13 cellular contexts compared by ENCODE assay signal in the genomic region with DNA sequence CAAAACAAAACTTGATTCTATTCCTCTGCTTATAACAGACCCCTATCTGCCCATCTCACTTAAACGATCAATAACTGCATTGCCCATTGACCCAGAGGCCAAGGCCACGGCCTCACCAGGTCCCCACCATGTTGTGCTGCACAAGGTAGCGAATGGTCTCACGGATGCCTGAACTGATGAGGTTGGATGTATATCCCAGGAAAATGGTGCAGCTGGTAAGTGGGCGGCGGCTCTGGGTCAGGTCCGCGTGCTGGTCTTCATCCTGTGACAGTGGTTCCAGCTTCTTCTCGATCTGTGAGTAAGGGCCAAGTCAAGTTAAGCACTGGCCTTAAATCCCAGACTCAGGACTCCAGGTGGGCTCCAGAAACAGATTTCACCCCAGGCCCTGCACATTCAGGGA. TPM values are rescaled to one million over a fixed set of nuclear protein-coding genes. Genes with fewer than 3 reads are reported as not detected.
DNase-seq lines count a peak whose midpoint lies in the region; ATAC-seq, FAIRE-seq and TF ChIP-seq lines count a peak whose summit lies in the region.
"Had no signal": no experiment of that assay in that cellular context is flagged by ENCODE, and none has a peak within 500 bp of the region (broad histone marks: within the 10 kb centered on the region; RNA-seq: fewer than 3 reads in every experiment).

No MANE protein-coding gene starts in this region.

- H3K79me2 ChIP-seq in OCI-LY3 (ENCODE audit: low read length) (peaks cover 26% of the 10 kb centered on the region), HepG2 (ENCODE audit: insufficient read depth, low read length) (peaks cover 5% of the 10 kb centered on the region)

- H4K20me1 ChIP-seq in OCI-LY3 (ENCODE audit: insufficient read depth, low read length) (peaks cover 10% of the 10 kb centered on the region; the same call in 1 of the 2 replicates), HepG2 (ENCODE audit: insufficient read depth, low read length) (peaks cover 2% of the 10 kb centered on the region; the same call in 1 of the 2 replicates)

- peak overlapping the region; percentile 49 for H3K4me2 ChIP-seq in OCI-LY3 (ENCODE audit: low read length)
- H3K4me2 ChIP-seq in HepG2 (ENCODE audit: low read depth, low read length) = no peak overlapping the region

- no peaks in the 10 kb centered on the region for H3K27me3 Mint-ChIP-seq in activated T-cell treated with anti-CD3 and anti-CD28 coated beads, Interleukin-2, amount 50 U/mL, for 4 hours (ENCODE audit: low read depth)
- H3K27me3 Mint-ChIP-seq in effector memory CD8-positive, alpha-beta T cell = no peaks in the 10 kb centered on the region
- no peaks in the 10 kb centered on the region for H3K27me3 Mint-ChIP-seq in Calu3 (ENCODE audit: unreplicated experiment)

- H3K4me1 ChIP-seq in OCI-LY3 (ENCODE audit: low read length) (peaks cover 7% of the 10 kb centered on the region; the same call in 1 of the 2 replicates), spleen (peaks cover 9 to 48% (median 26%) of the 10 kb centered on the region in 6 donors), HepG2 (ENCODE audit: insufficient read depth, low read length) (peaks cover 16% of the 10 kb centered on the region)
- H3K4me1 ChIP-seq: uterus had no signal

- peaks cover 42% of the 10 kb centered on the region for H3K36me3 ChIP-seq in OCI-LY3 (replicated peaks; ENCODE audit: low read depth, low read length)
- H3K36me3 ChIP-seq in spleen = peaks cover 0 to 54% (median 50%) of the 10 kb centered on the region in 6 donors
- peaks cover 25 to 41% of the 10 kb centered on the region in 2 experiments for H3K36me3 ChIP-seq in HepG2 (replicated peaks in 1 of 2; ENCODE audit: control insufficient read depth in 1 of 2, insufficient read depth in 2 of 2, low read length in 2 of 2)
- H3K36me3 ChIP-seq: uterus had no signal

- H2AFZ ChIP-seq in OCI-LY3 (ENCODE audit: low read depth, low read length) = no peak overlapping the region
- H2AFZ ChIP-seq in HepG2 (ENCODE audit: low read length) = no peak overlapping the region

- WGBS in spleen, 5 donors = 92 to 96% (median 95%) methylated on average over 9 of the region's 9 CpGs
- 95% methylated on average over 9 of the region's 9 CpGs for WGBS in HepG2 (ENCODE audit: low lambda C conversion rate)

- peak overlapping the region; percentile 99 for H3K4me3 Mint-ChIP-seq in activated T-cell treated with anti-CD3 and anti-CD28 coated beads, Interleukin-2, amount 50 U/mL, for 4 hours
- peak overlapping the region; percentile 25 to 92 for H3K4me3 Mint-ChIP-seq in effector memory CD8-positive, alpha-beta T cell
- no peak overlapping the region for H3K4me3 Mint-ChIP-seq in Calu3 (ENCODE audit: low read depth, unreplicated experiment)

- no peak overlapping the region for H3K9ac ChIP-seq in OCI-LY3 (ENCODE audit: low read length)
- no peak overlapping the region for H3K9ac ChIP-seq in HepG2 (ENCODE audit: insufficient read depth, low read depth, low read length)

- peaks cover 28% of the 10 kb centered on the region for H3K4me1 Mint-ChIP-seq in activated T-cell treated with anti-CD3 and anti-CD28 coated beads, Interleukin-2, amount 50 U/mL, for 4 hours (ENCODE audit: low read depth)
- peaks cover 23 to 26% of the 10 kb centered on the region in 2 donors for H3K4me1 Mint-ChIP-seq in effector memory CD8-positive, alpha-beta T cell (ENCODE audit: low read depth in 2 of 2)
- peaks cover 8% of the 10 kb centered on the region for H3K4me1 Mint-ChIP-seq in Calu3 (ENCODE audit: low read depth, unreplicated experiment)

- TF ChIP-seq RAD21 in HepG2 (CRISPR knock-in tag; IDR thresholded peaks at IDR 0.05) = no peak

- POLR2A ChIA-PET in HepG2 (lab: Yijun Ruan, JAX) = no interaction called here

- in situ Hi-C loops in HepG2 (cut with HindIII; ENCODE audit: extremely low pct_ligation_motif_present, low pct_unique_long_range_greater_than_20kb) = no loop called here

- H3K4me3 ChIP-seq in OCI-LY3 (ENCODE audit: low read length) = peak overlapping the region; percentile 51
- peak overlapping the region in 1 of 8 donors; percentile 98 for H3K4me3 ChIP-seq in spleen
- H3K4me3 ChIP-seq in HepG2 (replicated peaks in 1 of 3; ENCODE audit: insufficient read depth in 1 of 3, low read depth in 2 of 3, low read length in 3 of 3) = no peak overlapping the region

- H3K27ac Mint-ChIP-seq in effector memory CD8-positive, alpha-beta T cell = peak overlapping the region in 1 of 2 donors; percentile 91
- no peak overlapping the region for H3K27ac Mint-ChIP-seq in Calu3 (ENCODE audit: unreplicated experiment)

- H3K9me3 ChIP-seq in OCI-LY3 (ENCODE audit: insufficient read depth, low read length) (no peaks in the 10 kb centered on the region), spleen (no peaks in the 10 kb centered on the region), HepG2 (ENCODE audit: low read length) (no peaks in the 10 kb centered on the region)
- H3K9me3 ChIP-seq: left lung, uterus had no signal

- TF ChIP-seq EP300 in HepG2 (IDR thresholded peaks at IDR 0.05; ENCODE audit: low read depth in 2 of 2, low read length in 2 of 2) = no peak
- no peak for TF ChIP-seq EP300 in HepG2 (CRISPR knock-in tag; IDR thresholded peaks at IDR 0.05; ENCODE audit: borderline replicate concordance)

- H3K27ac ChIP-seq in OCI-LY3 (ENCODE audit: low read length) = no peak overlapping the region
- no peak overlapping the region for H3K27ac ChIP-seq in spleen
- no peak overlapping the region for H3K27ac ChIP-seq in HepG2 (ENCODE audit: extremely low read length, insufficient read depth, low read length)

- no peak for DNase-seq in activated T-cell treated with anti-CD3 and anti-CD28 coated beads, Interleukin-2, amount 50 U/mL, for 4 hours
- no peak for DNase-seq in activated T-cell treated with anti-CD3 and anti-CD28 coated beads, Interleukin-2, amount 50 U/mL, for 48 hours
- no peak for DNase-seq in effector memory CD8-positive, alpha-beta T cell
- peak; percentile 75 for DNase-seq in spleen
- no peak for DNase-seq in HepG2 (ENCODE audit: low spot score)
- no peak for DNase-seq in Calu3
- no peak for DNase-seq in effector CD4-positive, alpha-beta T cell
- DNase-seq: head of caudate nucleus, left lung, occipital lobe, uterus had no signal

- TF ChIP-seq CTCF in OCI-LY3 (IDR thresholded peaks at IDR 0.05; ENCODE audit: low read depth, low read length) (no peak), spleen (IDR thresholded peaks at IDR 0.05 in 8 of 11, conservative IDR thresholded peaks at IDR 0.05 in 3 of 11) (no peak), HepG2 (CRISPR knock-in tag; IDR thresholded peaks at IDR 0.05) (no peak), Calu3 (IDR thresholded peaks at IDR 0.05; ENCODE audit: unreplicated experiment) (no peak)

- ATAC-seq in activated T-cell treated with anti-CD3 and anti-CD28 coated beads, Interleukin-2, amount 50 U/mL, for 4 hours = no peak
- no peak for ATAC-seq in effector memory CD8-positive, alpha-beta T cell (replicated peaks)
- ATAC-seq in HepG2 = no peak
- ATAC-seq: left lung had no signal

- no TSS peak for BruUV-seq in HepG2 (replicated peaks; lab: Mats Ljungman, UMichigan)
- no TSS peak for BruUV-seq in Calu3 (replicated peaks; lab: Mats Ljungman, UMichigan)

- TF ChIP-seq POLR2A in spleen (IDR thresholded peaks at IDR 0.05) (no peak), HepG2 (IDR thresholded peaks at IDR 0.05; ENCODE audit: insufficient read depth in 1 of 2, low read depth in 2 of 2, low read length in 2 of 2) (no peak)

- H3K27me3 ChIP-seq in OCI-LY3 (ENCODE audit: low read depth, low read length) (no peaks in the 10 kb centered on the region), spleen (replicated peaks in 1 of 7) (no peaks in the 10 kb centered on the region), HepG2 (ENCODE audit: control insufficient read depth in 1 of 2, insufficient read depth in 2 of 2, low read length in 2 of 2) (no peaks in the 10 kb centered on the region; a peak in 1 of 5 replicates)
- H3K27me3 ChIP-seq: left lung, uterus had no signal

- intact Hi-C loops in spleen (cut with DNase I; ENCODE audit: low total_unique reads) = no loop called here
- intact Hi-C loops in HepG2 (cut with micrococcal nuclease; ENCODE audit: unreplicated experiment) = no loop called here
- intact Hi-C loops in Calu3 (cut with micrococcal nuclease; ENCODE audit: unreplicated experiment) = no loop called here

- H3K36me3 Mint-ChIP-seq in activated T-cell treated with anti-CD3 and anti-CD28 coated beads, Interleukin-2, amount 50 U/mL, for 4 hours (ENCODE audit: insufficient read depth) = peaks cover 33% of the 10 kb centered on the region
- H3K36me3 Mint-ChIP-seq in effector memory CD8-positive, alpha-beta T cell (ENCODE audit: insufficient read depth) = peaks cover 67% of the 10 kb centered on the region
- peaks cover 54% of the 10 kb centered on the region for H3K36me3 Mint-ChIP-seq in Calu3 (ENCODE audit: insufficient read depth, unreplicated experiment)

- no peaks in the 10 kb centered on the region for H3K9me3 Mint-ChIP-seq in activated T-cell treated with anti-CD3 and anti-CD28 coated beads, Interleukin-2, amount 50 U/mL, for 4 hours
- H3K9me3 Mint-ChIP-seq in effector memory CD8-positive, alpha-beta T cell = no peaks in the 10 kb centered on the region
- no peaks in the 10 kb centered on the region for H3K9me3 Mint-ChIP-seq in Calu3 (ENCODE audit: low read depth, unreplicated experiment)

- no peak for FAIRE-seq in HepG2 (lab: Jason Lieb, UNC)
- FAIRE-seq: endothelial cell of umbilical vein had no signal

- CTCF ChIA-PET in HepG2 (lab: Yijun Ruan, JAX; ENCODE audit: low intra/inter-chr PET ratio, low total read pairs) (no interaction called here), Calu3 (lab: Charles Lee) (no interaction called here)

RNA-seq across cellular contexts. Expression of a gene that starts 1.6 kb away (rescaled TPM):
- 100 to 1,000 TPM; 129 to 137 (median 132) TPM for total RNA-seq in activated T-cell treated with anti-CD3 and anti-CD28 coated beads, Interleukin-2, amount 50 U/mL, for 4 hours
- total RNA-seq in spleen = 100 to 1,000 TPM in 3 of 7 donors, 10 to 100 TPM in 4; 86.8 to 158 (median 96.0) TPM
- 10 to 100 TPM; 55.1 to 76.6 (median 59.3) TPM for polyA plus RNA-seq in spleen
- 34.8 and 43.3 TPM in 2 replicates for total RNA-seq in HepG2 (2016; rRNA removed; fragmentation: Illumina TruSeq; extraction: Trizol)
- total RNA-seq in HepG2 (2016; cell fraction: cytosol; rRNA removed; fragmentation: Illumina TruSeq; extraction: Trizol; ENCODE audit: low read depth) = 18.6 and 20.2 TPM in 2 replicates
- total RNA-seq in HepG2 (2016; cell fraction: insoluble cytoplasmic fraction; rRNA removed; fragmentation: Illumina TruSeq; extraction: Trizol) = 36.3 and 41.9 TPM in 2 replicates
- total RNA-seq in HepG2 (2016; cell fraction: membrane; rRNA removed; fragmentation: Illumina TruSeq; extraction: Trizol) = 18.6 and 23.3 TPM in 2 replicates
- 44.1 and 48.8 TPM in 2 replicates for total RNA-seq in HepG2 (2016; cell fraction: nucleus; rRNA removed; fragmentation: Illumina TruSeq; extraction: Trizol)
- 84.3 and 84.6 TPM in 2 replicates for polyA plus RNA-seq in HepG2 (2011; rRNA removed)
- polyA plus RNA-seq in HepG2 (2011; cell fraction: cytosol; rRNA removed) = 70.3 and 86.4 TPM in 2 replicates
- 180 and 198 TPM in 2 replicates for polyA plus RNA-seq in HepG2 (2011; cell fraction: nucleus; rRNA removed)
- 54.1 and 72.2 TPM in 2 replicates for polyA plus RNA-seq in HepG2 (2012)
- polyA plus RNA-seq in HepG2 (2016; cell fraction: cytosol; fragmentation: Illumina TruSeq; extraction: Trizol; ENCODE audit: low read depth) = 12.2 and 12.4 TPM in 2 replicates
- polyA plus RNA-seq in HepG2 (2016; cell fraction: insoluble cytoplasmic fraction; fragmentation: Illumina TruSeq; extraction: Trizol; ENCODE audit: low read depth) = 34.0 and 35.3 TPM in 2 replicates
- polyA plus RNA-seq in HepG2 (2016; cell fraction: membrane; fragmentation: Illumina TruSeq; extraction: Trizol; ENCODE audit: low read depth) = 12.8 and 13.6 TPM in 2 replicates
- 90.1 and 103 TPM in 2 replicates for polyA plus RNA-seq in HepG2 (2016; cell fraction: nucleus; fragmentation: Illumina TruSeq; extraction: Trizol; ENCODE audit: insufficient read depth, low read depth)
- 80.2 and 94.5 TPM in 2 replicates for polyA minus RNA-seq in HepG2 (2011; rRNA and poly(A)+ RNA removed; ENCODE audit: low replicate concordance)
- polyA minus RNA-seq in HepG2 (2011; cell fraction: cytosol; rRNA and poly(A)+ RNA removed) = 27.8 and 30.4 TPM in 2 replicates
- 56.0 and 62.9 TPM in 2 replicates for polyA minus RNA-seq in HepG2 (2011; cell fraction: nucleus; rRNA and poly(A)+ RNA removed)
- total RNA-seq in Calu3 (2022) = 57.6 and 69.1 TPM in 2 replicates

RNA-seq across cellular contexts. Expression of a gene that starts 7.8 kb away (rescaled TPM):
- not detected for total RNA-seq in activated T-cell treated with anti-CD3 and anti-CD28 coated beads, Interleukin-2, amount 50 U/mL, for 4 hours
- total RNA-seq in spleen (not detected), HepG2 (2016; rRNA removed; fragmentation: Illumina TruSeq; extraction: Trizol) (not detected in 2 replicates), Calu3 (2022) (not detected in 2 replicates)
- polyA plus RNA-seq in spleen (not detected), HepG2 (2011; rRNA removed) (not detected in 2 replicates)
- not detected in 2 replicates for total RNA-seq in HepG2 (2016; cell fraction: cytosol; rRNA removed; fragmentation: Illumina TruSeq; extraction: Trizol; ENCODE audit: low read depth)
- not detected in 2 replicates for total RNA-seq in HepG2 (2016; cell fraction: insoluble cytoplasmic fraction; rRNA removed; fragmentation: Illumina TruSeq; extraction: Trizol)
- total RNA-seq in HepG2 (2016; cell fraction: membrane; rRNA removed; fragmentation: Illumina TruSeq; extraction: Trizol) = not detected in 2 replicates
- total RNA-seq in HepG2 (2016; cell fraction: nucleus; rRNA removed; fragmentation: Illumina TruSeq; extraction: Trizol) = not detected in 2 replicates
- polyA plus RNA-seq in HepG2 (2011; cell fraction: cytosol; rRNA removed) = not detected in 2 replicates
- 0.82 TPM in 1 of 2 replicates, not detected in the other for polyA plus RNA-seq in HepG2 (2011; cell fraction: nucleus; rRNA removed)
- polyA plus RNA-seq in HepG2 (2012) = not detected in 2 replicates
- not detected in 2 replicates for polyA plus RNA-seq in HepG2 (2016; cell fraction: cytosol; fragmentation: Illumina TruSeq; extraction: Trizol; ENCODE audit: low read depth)
- polyA plus RNA-seq in HepG2 (2016; cell fraction: insoluble cytoplasmic fraction; fragmentation: Illumina TruSeq; extraction: Trizol; ENCODE audit: low read depth) = not detected in 2 replicates
- not detected in 2 replicates for polyA plus RNA-seq in HepG2 (2016; cell fraction: membrane; fragmentation: Illumina TruSeq; extraction: Trizol; ENCODE audit: low read depth)
- not detected in 2 replicates for polyA plus RNA-seq in HepG2 (2016; cell fraction: nucleus; fragmentation: Illumina TruSeq; extraction: Trizol; ENCODE audit: insufficient read depth, low read depth)
- polyA minus RNA-seq in HepG2 (2011; rRNA and poly(A)+ RNA removed; ENCODE audit: low replicate concordance) = 0.68 and 1.9 TPM in 2 replicates
- not detected in 2 replicates for polyA minus RNA-seq in HepG2 (2011; cell fraction: cytosol; rRNA and poly(A)+ RNA removed)
- polyA minus RNA-seq in HepG2 (2011; cell fraction: nucleus; rRNA and poly(A)+ RNA removed) = not detected in 2 replicates
- total RNA-seq: endothelial cell of umbilical vein, left lung, occipital lobe, uterus had no signal
- polyA plus RNA-seq: endothelial cell of umbilical vein had no signal

RNA-seq across cellular contexts. Expression of a gene that starts 13.4 kb away (rescaled TPM):
- 10 to 100 TPM; 27.8 to 29.6 (median 28.3) TPM for total RNA-seq in activated T-cell treated with anti-CD3 and anti-CD28 coated beads, Interleukin-2, amount 50 U/mL, for 4 hours
- total RNA-seq in spleen (10 to 100 TPM in 6 of 7 donors, 1 to 10 TPM in 1; 6.4 to 15.7 (median 12.9) TPM), HepG2 (2016; rRNA removed; fragmentation: Illumina TruSeq; extraction: Trizol) (9.9 and 10.7 TPM in 2 replicates), Calu3 (2022) (10.1 and 10.8 TPM in 2 replicates)
- polyA plus RNA-seq in spleen (10 to 100 TPM; 17.0 to 19.5 (median 19.0) TPM), HepG2 (2011; rRNA removed) (4.5 and 5.4 TPM in 2 replicates)
- 6.9 and 7.6 TPM in 2 replicates for total RNA-seq in HepG2 (2016; cell fraction: cytosol; rRNA removed; fragmentation: Illumina TruSeq; extraction: Trizol; ENCODE audit: low read depth)
- total RNA-seq in HepG2 (2016; cell fraction: insoluble cytoplasmic fraction; rRNA removed; fragmentation: Illumina TruSeq; extraction: Trizol) = 11.3 and 11.8 TPM in 2 replicates
- 8.4 and 8.9 TPM in 2 replicates for total RNA-seq in HepG2 (2016; cell fraction: membrane; rRNA removed; fragmentation: Illumina TruSeq; extraction: Trizol)
- total RNA-seq in HepG2 (2016; cell fraction: nucleus; rRNA removed; fragmentation: Illumina TruSeq; extraction: Trizol) = 7.7 and 8.0 TPM in 2 replicates
- polyA plus RNA-seq in HepG2 (2011; cell fraction: cytosol; rRNA removed) = 6.2 and 9.4 TPM in 2 replicates
- polyA plus RNA-seq in HepG2 (2011; cell fraction: nucleus; rRNA removed) = 11.3 and 12.7 TPM in 2 replicates
- polyA plus RNA-seq in HepG2 (2012) = 5.0 and 9.1 TPM in 2 replicates
- 5.9 and 6.7 TPM in 2 replicates for polyA plus RNA-seq in HepG2 (2016; cell fraction: cytosol; fragmentation: Illumina TruSeq; extraction: Trizol; ENCODE audit: low read depth)
- 11.8 and 12.8 TPM in 2 replicates for polyA plus RNA-seq in HepG2 (2016; cell fraction: insoluble cytoplasmic fraction; fragmentation: Illumina TruSeq; extraction: Trizol; ENCODE audit: low read depth)
- 8.3 and 8.5 TPM in 2 replicates for polyA plus RNA-seq in HepG2 (2016; cell fraction: membrane; fragmentation: Illumina TruSeq; extraction: Trizol; ENCODE audit: low read depth)
- polyA plus RNA-seq in HepG2 (2016; cell fraction: nucleus; fragmentation: Illumina TruSeq; extraction: Trizol; ENCODE audit: insufficient read depth, low read depth) = 13.7 and 15.3 TPM in 2 replicates
- polyA minus RNA-seq in HepG2 (2011; rRNA and poly(A)+ RNA removed; ENCODE audit: low replicate concordance) = 10.4 and 11.3 TPM in 2 replicates
- 1.6 and 2.4 TPM in 2 replicates for polyA minus RNA-seq in HepG2 (2011; cell fraction: cytosol; rRNA and poly(A)+ RNA removed)
- polyA minus RNA-seq in HepG2 (2011; cell fraction: nucleus; rRNA and poly(A)+ RNA removed) = 7.7 and 8.6 TPM in 2 replicates

RNA-seq across cellular contexts. Expression of a gene that starts 13.5 kb away (rescaled TPM):
- 100 to 1,000 TPM in 2 of 3 donors, 10 to 100 TPM in 1; 97.3 to 131 (median 127) TPM for total RNA-seq in activated T-cell treated with anti-CD3 and anti-CD28 coated beads, Interleukin-2, amount 50 U/mL, for 4 hours
- total RNA-seq in spleen (100 to 1,000 TPM; 145 to 288 (median 218) TPM), HepG2 (2016; rRNA removed; fragmentation: Illumina TruSeq; extraction: Trizol) (10.8 and 23.8 TPM in 2 replicates), Calu3 (2022) (76.9 and 84.4 TPM in 2 replicates)
- polyA plus RNA-seq in spleen (100 to 1,000 TPM in 1 of 3 donors, 10 to 100 TPM in 2; 50.6 to 122 (median 83.3) TPM), HepG2 (2011; rRNA removed) (23.6 and 31.8 TPM in 2 replicates)
- 4.0 and 5.4 TPM in 2 replicates for total RNA-seq in HepG2 (2016; cell fraction: cytosol; rRNA removed; fragmentation: Illumina TruSeq; extraction: Trizol; ENCODE audit: low read depth)
- 8.6 and 23.6 TPM in 2 replicates for total RNA-seq in HepG2 (2016; cell fraction: insoluble cytoplasmic fraction; rRNA removed; fragmentation: Illumina TruSeq; extraction: Trizol)
- 13.4 and 16.7 TPM in 2 replicates for total RNA-seq in HepG2 (2016; cell fraction: membrane; rRNA removed; fragmentation: Illumina TruSeq; extraction: Trizol)
- 28.7 and 30.9 TPM in 2 replicates for total RNA-seq in HepG2 (2016; cell fraction: nucleus; rRNA removed; fragmentation: Illumina TruSeq; extraction: Trizol)
- polyA plus RNA-seq in HepG2 (2011; cell fraction: cytosol; rRNA removed) = 26.5 and 29.6 TPM in 2 replicates
- 46.9 and 59.4 TPM in 2 replicates for polyA plus RNA-seq in HepG2 (2011; cell fraction: nucleus; rRNA removed)
- polyA plus RNA-seq in HepG2 (2012) = 38.9 and 46.8 TPM in 2 replicates
- 4.9 and 6.4 TPM in 2 replicates for polyA plus RNA-seq in HepG2 (2016; cell fraction: cytosol; fragmentation: Illumina TruSeq; extraction: Trizol; ENCODE audit: low read depth)
- polyA plus RNA-seq in HepG2 (2016; cell fraction: insoluble cytoplasmic fraction; fragmentation: Illumina TruSeq; extraction: Trizol; ENCODE audit: low read depth) = 10.9 and 14.9 TPM in 2 replicates
- polyA plus RNA-seq in HepG2 (2016; cell fraction: membrane; fragmentation: Illumina TruSeq; extraction: Trizol; ENCODE audit: low read depth) = 15.2 and 17.9 TPM in 2 replicates
- polyA plus RNA-seq in HepG2 (2016; cell fraction: nucleus; fragmentation: Illumina TruSeq; extraction: Trizol; ENCODE audit: insufficient read depth, low read depth) = 43.7 and 53.7 TPM in 2 replicates
- polyA minus RNA-seq in HepG2 (2011; rRNA and poly(A)+ RNA removed; ENCODE audit: low replicate concordance) = 15.2 and 23.5 TPM in 2 replicates
- 8.4 and 16.6 TPM in 2 replicates for polyA minus RNA-seq in HepG2 (2011; cell fraction: cytosol; rRNA and poly(A)+ RNA removed)
- 10.7 and 15.5 TPM in 2 replicates for polyA minus RNA-seq in HepG2 (2011; cell fraction: nucleus; rRNA and poly(A)+ RNA removed)

RNA-seq across cellular contexts. Expression of a gene that starts 16.4 kb away (rescaled TPM):
- 1 to 10 TPM; 7.9 to 9.9 (median 9.4) TPM for total RNA-seq in activated T-cell treated with anti-CD3 and anti-CD28 coated beads, Interleukin-2, amount 50 U/mL, for 4 hours
- total RNA-seq in spleen = 1 to 10 TPM; 1.7 to 5.3 (median 3.8) TPM
- 1 to 10 TPM; 4.8 to 7.4 (median 5.2) TPM for polyA plus RNA-seq in spleen
- 4.6 and 6.1 TPM in 2 replicates for total RNA-seq in HepG2 (2016; rRNA removed; fragmentation: Illumina TruSeq; extraction: Trizol)
- total RNA-seq in HepG2 (2016; cell fraction: cytosol; rRNA removed; fragmentation: Illumina TruSeq; extraction: Trizol; ENCODE audit: low read depth) = 1.2 and 2.0 TPM in 2 replicates
- 3.8 and 6.5 TPM in 2 replicates for total RNA-seq in HepG2 (2016; cell fraction: insoluble cytoplasmic fraction; rRNA removed; fragmentation: Illumina TruSeq; extraction: Trizol)
- total RNA-seq in HepG2 (2016; cell fraction: membrane; rRNA removed; fragmentation: Illumina TruSeq; extraction: Trizol) = 2.3 and 2.8 TPM in 2 replicates
- 5.5 and 5.9 TPM in 2 replicates for total RNA-seq in HepG2 (2016; cell fraction: nucleus; rRNA removed; fragmentation: Illumina TruSeq; extraction: Trizol)
- 5.7 and 7.0 TPM in 2 replicates for polyA plus RNA-seq in HepG2 (2011; rRNA removed)
- polyA plus RNA-seq in HepG2 (2011; cell fraction: cytosol; rRNA removed) = 6.0 and 11.9 TPM in 2 replicates
- polyA plus RNA-seq in HepG2 (2011; cell fraction: nucleus; rRNA removed) = 21.5 and 25.3 TPM in 2 replicates
- 3.3 TPM in 2 replicates for polyA plus RNA-seq in HepG2 (2012)
- polyA plus RNA-seq in HepG2 (2016; cell fraction: cytosol; fragmentation: Illumina TruSeq; extraction: Trizol; ENCODE audit: low read depth) = 1.7 and 1.9 TPM in 2 replicates
- 4.4 and 5.7 TPM in 2 replicates for polyA plus RNA-seq in HepG2 (2016; cell fraction: insoluble cytoplasmic fraction; fragmentation: Illumina TruSeq; extraction: Trizol; ENCODE audit: low read depth)
- 1.9 and 2.7 TPM in 2 replicates for polyA plus RNA-seq in HepG2 (2016; cell fraction: membrane; fragmentation: Illumina TruSeq; extraction: Trizol; ENCODE audit: low read depth)
- 12.6 and 13.0 TPM in 2 replicates for polyA plus RNA-seq in HepG2 (2016; cell fraction: nucleus; fragmentation: Illumina TruSeq; extraction: Trizol; ENCODE audit: insufficient read depth, low read depth)
- polyA minus RNA-seq in HepG2 (2011; rRNA and poly(A)+ RNA removed; ENCODE audit: low replicate concordance) = 10.4 and 13.8 TPM in 2 replicates
- 3.2 and 4.4 TPM in 2 replicates for polyA minus RNA-seq in HepG2 (2011; cell fraction: cytosol; rRNA and poly(A)+ RNA removed)
- polyA minus RNA-seq in HepG2 (2011; cell fraction: nucleus; rRNA and poly(A)+ RNA removed) = 2.7 and 4.4 TPM in 2 replicates
- 6.7 and 7.1 TPM in 2 replicates for total RNA-seq in Calu3 (2022)
